Comparison of ENCODE assay signal across 12 cellular contexts in the genomic region with DNA sequence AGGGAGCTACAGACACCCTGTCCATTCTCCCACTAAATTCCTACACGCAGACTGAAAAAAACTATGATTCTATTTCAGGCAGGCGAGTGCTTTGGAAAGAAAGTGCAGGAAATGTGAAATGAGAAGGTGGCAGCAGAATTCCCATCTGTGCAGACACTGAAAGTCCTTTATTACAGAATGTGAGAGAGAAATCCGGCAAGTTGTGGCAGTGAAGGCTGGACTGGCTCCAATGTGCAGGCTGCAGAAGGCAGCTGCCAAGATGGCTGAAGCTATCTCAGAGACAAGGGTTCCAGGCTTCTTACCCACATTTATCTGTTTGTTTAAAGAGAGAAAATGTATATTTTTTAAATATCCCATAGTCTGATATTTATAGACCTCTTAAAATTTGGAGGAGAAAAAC.
"Had no signal": no experiment of that assay in that cellular context is flagged by ENCODE, and none has a peak within 500 bp of the region (broad histone marks: within the 10 kb centered on the region; RNA-seq: fewer than 3 reads in every experiment).

No MANE protein-coding gene starts in this region.

- H3K27ac ChIP-seq: breast epithelium, esophagus squamous epithelium, psoas muscle, suprapubic skin had no signal

- H3K27me3 ChIP-seq: breast epithelium, suprapubic skin had no signal

- H3K9me3 ChIP-seq: breast epithelium, psoas muscle, suprapubic skin had no signal

- H3K4me1 ChIP-seq: breast epithelium, psoas muscle, suprapubic skin had no signal

- DNase-seq: activated CD4-positive, alpha-beta memory T cell treated with anti-CD3 and anti-CD28 coated beads for 36 hours; activated gamma-delta T cell; activated T-cell treated with anti-CD3 and anti-CD28 coated beads, Interleukin-2, amount 50 U/mL, for 48 hours; esophagus squamous epithelium; foreskin fibroblast; islet precursor cell; naive B cell; psoas muscle; stimulated activated CD4-positive, alpha-beta T cell treated with anti-CD3 and anti-CD28 coated beads, Interleukin-12 subunit alpha, Interleukin-12 subunit beta, amount 100 ng/mL, for 4 hours; stimulated activated naive CD4-positive, alpha-beta T cell had no signal

- H3K4me3 ChIP-seq: breast epithelium, esophagus squamous epithelium, psoas muscle, suprapubic skin had no signal

- H3K36me3 ChIP-seq: breast epithelium, esophagus squamous epithelium, suprapubic skin had no signal
